ENCODE assay signal across 36 cellular contexts in genomic region chr3:37688756-37689155, GRCh38.
"Had no signal": no experiment of that assay in that cellular context is flagged by ENCODE, and none has a peak within 500 bp of the region (broad histone marks: within the 10 kb centered on the region; RNA-seq: fewer than 3 reads in every experiment).

No MANE protein-coding gene starts in this region.

- H3K27me3 ChIP-seq: adrenal gland, body of pancreas, breast epithelium, Peyer's patch, SJSA1 had no signal

- H3K27ac Mint-ChIP-seq: activated CD4-positive, alpha-beta memory T cell treated with anti-CD3 and anti-CD28 coated beads for 36 hours; activated CD4-positive, alpha-beta T cell treated with anti-CD3 and anti-CD28 coated beads for 36 hours; activated naive CD4-positive, alpha-beta T cell treated with anti-CD3 and anti-CD28 coated beads for 36 hours; activated naive CD4-positive, alpha-beta T cell treated with anti-CD3 and anti-CD28 coated beads, Interleukin-2, amount 50 U/mL, for 72 hours; activated T-helper 1 cell treated with anti-CD3 and anti-CD28 coated beads, Interleukin-12 subunit alpha, Interleukin-12 subunit beta, Interleukin-2, Interleukin-4 antibody, amounts not matched to agents 30 ng/mL and 10 ng/mL and 1 ng/mL, durations not matched to agents 14 hours and 24 hours and 36 hours; T-helper 1 cell treated with Interleukin-12 subunit alpha and Interleukin-12 subunit beta and Interleukin-4 antibody, amounts not matched to agents 30 μg/mL and 1 μg/mL, for 36 hours; T-helper 2 cell treated with Interferon-gamma antibody and Interleukin-4, amounts not matched to agents 5 μg/mL and 100 μg/mL, for 36 hours; WTC11 had no signal

- H3K36me3 ChIP-seq: breast epithelium, Peyer's patch, SJSA1 had no signal

- DNase-seq: activated CD4-positive, alpha-beta memory T cell treated with anti-CD3 and anti-CD28 coated beads for 36 hours; activated CD4-positive, alpha-beta T cell treated with anti-CD3 and anti-CD28 coated beads for 36 hours; activated CD4-positive, alpha-beta T cell treated with anti-CD3 and anti-CD28 coated beads, Interleukin-2, amount 50 U/mL, for 1 hour; activated CD8-positive, alpha-beta memory T cell treated with anti-CD3 and anti-CD28 coated beads, Interleukin-2, amount 50 U/mL, for 4 hours; activated gamma-delta T cell treated with Interleukin-2 at 50 U/mL for 16 hours; activated naive CD4-positive, alpha-beta T cell treated with anti-CD3 and anti-CD28 coated beads for 36 hours; activated T-cell treated with anti-CD3 and anti-CD28 coated beads for 4 hours; activated T-cell treated with anti-CD3 and anti-CD28 coated beads, Interleukin-2, amount 50 U/mL, for 4 hours; adrenal gland; body of pancreas; Karpas-422; KBM-7; MM.1S; MV-4-11; NCI-H1092; NCI-H1436 treated with DMSO at 0.1 percent for 48 hours; NCI-H1694 treated with DMSO at 0.1 percent for 48 hours; NCI-H2029; NCI-H2171; NCI-H510A; NCI-H526; NCI-H748 treated with DMSO at 0.1 percent for 48 hours; NK-92 treated with Interleukin-12 subunit alpha and Interleukin-12 subunit beta, amount 100 ng/mL, for 24 hours; PC-3; Peyer's patch; RPMI8226; SHP77 treated with DMSO at 0.1 percent for 48 hours; SK-N-SH had no signal

- H3K27ac ChIP-seq: body of pancreas, breast epithelium, Peyer's patch, SJSA1 had no signal

- H3K4me3 ChIP-seq: adrenal gland, body of pancreas, breast epithelium, Peyer's patch, SJSA1 had no signal

- H3K9ac ChIP-seq: SK-N-SH had no signal

- H3K9me3 ChIP-seq: adrenal gland, body of pancreas, breast epithelium, Peyer's patch, SJSA1, SK-N-SH had no signal

- ATAC-seq: activated CD4-positive, alpha-beta T cell treated with anti-CD3 and anti-CD28 coated beads for 36 hours; activated CD4-positive, CD25-positive, alpha-beta regulatory T cell treated with anti-CD3 and anti-CD28 coated beads, Interleukin-2, amount 50 U/mL, for 24 hours; activated naive CD4-positive, alpha-beta T cell treated with anti-CD3 and anti-CD28 coated beads, Interleukin-2, amount 50 U/mL, for 72 hours; body of pancreas; PC-3; WTC11 had no signal

- H3K4me3 Mint-ChIP-seq: activated CD4-positive, alpha-beta memory T cell treated with anti-CD3 and anti-CD28 coated beads for 36 hours; activated CD4-positive, alpha-beta T cell treated with anti-CD3 and anti-CD28 coated beads for 36 hours; activated naive CD4-positive, alpha-beta T cell treated with anti-CD3 and anti-CD28 coated beads for 36 hours; activated T-cell treated with anti-CD3 and anti-CD28 coated beads, Interleukin-2, amount 50 U/mL, for 4 hours; activated T-helper 1 cell treated with anti-CD3 and anti-CD28 coated beads, Interleukin-12 subunit alpha, Interleukin-12 subunit beta, Interleukin-2, Interleukin-4 antibody, amounts not matched to agents 30 ng/mL and 10 ng/mL and 1 ng/mL, durations not matched to agents 14 hours and 24 hours and 36 hours; T-helper 1 cell treated with Interleukin-12 subunit alpha and Interleukin-12 subunit beta and Interleukin-4 antibody, amounts not matched to agents 30 μg/mL and 1 μg/mL, for 36 hours; T-helper 2 cell treated with Interferon-gamma antibody and Interleukin-4, amounts not matched to agents 5 μg/mL and 100 μg/mL, for 36 hours; WTC11 had no signal

- H3K4me2 ChIP-seq: SK-N-SH had no signal

- H3K4me1 Mint-ChIP-seq: activated CD4-positive, alpha-beta T cell treated with anti-CD3 and anti-CD28 coated beads for 36 hours had no signal

- H3K9me3 Mint-ChIP-seq: activated CD4-positive, alpha-beta memory T cell treated with anti-CD3 and anti-CD28 coated beads for 36 hours; activated naive CD4-positive, alpha-beta T cell treated with anti-CD3 and anti-CD28 coated beads for 36 hours; activated naive CD4-positive, alpha-beta T cell treated with anti-CD3 and anti-CD28 coated beads, Interleukin-2, amount 50 U/mL, for 72 hours; activated T-cell treated with anti-CD3 and anti-CD28 coated beads, Interleukin-2, amount 50 U/mL, for 4 hours; activated T-helper 1 cell treated with anti-CD3 and anti-CD28 coated beads, Interleukin-12 subunit alpha, Interleukin-12 subunit beta, Interleukin-2, Interleukin-4 antibody, amounts not matched to agents 30 ng/mL and 10 ng/mL and 1 ng/mL, durations not matched to agents 14 hours and 24 hours and 36 hours; T-helper 1 cell treated with Interleukin-12 subunit alpha and Interleukin-12 subunit beta and Interleukin-4 antibody, amounts not matched to agents 30 μg/mL and 1 μg/mL, for 36 hours; T-helper 2 cell treated with Interferon-gamma antibody and Interleukin-4, amounts not matched to agents 5 μg/mL and 100 μg/mL, for 36 hours; WTC11 had no signal

- H3K4me1 ChIP-seq: body of pancreas, Peyer's patch, SJSA1 had no signal

- H3K27me3 Mint-ChIP-seq: activated CD4-positive, alpha-beta memory T cell treated with anti-CD3 and anti-CD28 coated beads for 36 hours; activated CD4-positive, alpha-beta T cell treated with anti-CD3 and anti-CD28 coated beads for 36 hours had no signal
